32 cellular contexts compared by ENCODE assay signal in genomic region chr16:21338537-21339268, GRCh38.
A peak's percentile ranks its signal among the peaks of the same experiment; 100 is the strongest.
DNase-seq lines count a peak whose midpoint lies in the region; ATAC-seq and FAIRE-seq lines count a peak whose summit lies in the region.
"Had no signal": no experiment of that assay in that cellular context is flagged by ENCODE, and none has a peak within 500 bp of the region (broad histone marks: within the 10 kb centered on the region; RNA-seq: fewer than 3 reads in every experiment).

No MANE protein-coding gene starts in this region.

- H3K4me1 Mint-ChIP-seq in activated naive CD4-positive, alpha-beta T cell treated with anti-CD3 and anti-CD28 coated beads, Interleukin-2, amount 10 ng/mL, durations not matched to agents 7 days and 5 days: no peaks in the 10 kb centered on the region
- H3K4me1 Mint-ChIP-seq: activated naive CD4-positive, alpha-beta T cell treated with anti-CD3 and anti-CD28 coated beads, Interleukin-2, amount 50 U/mL, for 24 hours; immature natural killer cell had no signal

- no peak for FAIRE-seq in small intestine (lab: Jason Lieb, UNC)
- FAIRE-seq: GM12892 had no signal

- H3K27ac ChIP-seq in small intestine (ENCODE audit: low read depth in 1 of 2, low read length in 1 of 2): no peak overlapping the region
- H3K27ac ChIP-seq: BLaER1, parathyroid adenoma, right atrium auricular region, spleen, tibial artery, VCaP had no signal

- WGBS in small intestine, 3 donors: 80 to 84% (median 81%) methylated on average over 6 of the region's 6 CpGs

- H3K36me3 Mint-ChIP-seq in activated naive CD4-positive, alpha-beta T cell treated with anti-CD3 and anti-CD28 coated beads, Interleukin-2, amount 50 U/mL, for 72 hours: peaks cover 0 to 5% of the 10 kb centered on the region in 2 donors
- no peaks in the 10 kb centered on the region for H3K36me3 Mint-ChIP-seq in activated naive CD4-positive, alpha-beta T cell treated with anti-CD3 and anti-CD28 coated beads, Interleukin-2, amount 10 ng/mL, durations not matched to agents 7 days and 5 days
- H3K36me3 Mint-ChIP-seq: immature natural killer cell had no signal

- no peaks in the 10 kb centered on the region for H3K27me3 ChIP-seq in small intestine (ENCODE audit: control insufficient read depth in 2 of 2, insufficient read depth in 2 of 2, low read length in 2 of 2)
- H3K27me3 ChIP-seq: BLaER1, MG63, Peyer's patch, right atrium auricular region, spleen, tibial artery had no signal

- peak; percentile 48 to 90 for ATAC-seq in activated naive CD4-positive, alpha-beta T cell treated with anti-CD3 and anti-CD28 coated beads, Interleukin-2, amount 50 U/mL, for 72 hours

- H3K36me3 ChIP-seq in small intestine (ENCODE audit: control insufficient read depth in 2 of 2, insufficient read depth in 2 of 2, low read length in 2 of 2): no peaks in the 10 kb centered on the region
- H3K36me3 ChIP-seq: BLaER1, MG63, right atrium auricular region, spleen had no signal

- no peaks in the 10 kb centered on the region for H3K9me3 Mint-ChIP-seq in activated naive CD4-positive, alpha-beta T cell treated with anti-CD3 and anti-CD28 coated beads, Interleukin-2, amount 50 U/mL, for 72 hours
- H3K9me3 Mint-ChIP-seq in activated naive CD4-positive, alpha-beta T cell treated with anti-CD3 and anti-CD28 coated beads, Interleukin-2, amount 10 ng/mL, durations not matched to agents 7 days and 5 days: peaks cover under 1% of the 10 kb centered on the region
- H3K9me3 Mint-ChIP-seq: activated naive CD4-positive, alpha-beta T cell treated with anti-CD3 and anti-CD28 coated beads, Interleukin-2, amount 50 U/mL, for 24 hours; activated T-helper 2 cell treated with anti-CD3 and anti-CD28 coated beads, Interferon-gamma antibody, Interleukin-2, Interleukin-4, amounts not matched to agents 10 μg/mL and 5 μg/mL and 100 μg/mL, durations not matched to agents 14 hours and 24 hours and 36 hours; immature natural killer cell had no signal

- H3K4me3 ChIP-seq in small intestine (ENCODE audit: low read depth in 1 of 2, low read length in 2 of 2): no peak overlapping the region
- H3K4me3 ChIP-seq: BLaER1, MG63, Peyer's patch, right atrium auricular region, spleen, tibial artery had no signal

- no peak overlapping the region for H3K4me3 Mint-ChIP-seq in activated naive CD4-positive, alpha-beta T cell treated with anti-CD3 and anti-CD28 coated beads, Interleukin-2, amount 10 ng/mL, durations not matched to agents 7 days and 5 days
- H3K4me3 Mint-ChIP-seq: activated naive CD4-positive, alpha-beta T cell treated with anti-CD3 and anti-CD28 coated beads, Interleukin-2, amount 50 U/mL, for 24 hours; immature natural killer cell had no signal

- CTCF ChIA-PET in activated naive CD4-positive, alpha-beta T cell treated with anti-CD3 and anti-CD28 coated beads, Interleukin-2, amount 10 ng/mL, durations not matched to agents 7 days and 5 days (lab: Charles Lee): no interaction called here

- DNase-seq in activated naive CD4-positive, alpha-beta T cell treated with anti-CD3 and anti-CD28 coated beads, Interleukin-2, amount 50 U/mL, for 72 hours (ENCODE audit: low spot score in 2 of 2): no peak
- DNase-seq in activated naive CD4-positive, alpha-beta T cell treated with anti-CD3 and anti-CD28 coated beads, Interleukin-2, amount 10 ng/mL, durations not matched to agents 7 days and 5 days: no peak
- DNase-seq in M059J (ENCODE audit: low read depth) (peak; percentile 4), amniotic epithelial cell (ENCODE audit: low read depth) (peak; percentile 20), small intestine (peak; percentile 4), AG08395 (ENCODE audit: low spot score) (no peak), SW 1271 (lab: John Stamatoyannopoulos, UW) (no peak)
- DNase-seq: activated CD4-positive, alpha-beta T cell treated with anti-CD3 and anti-CD28 coated beads for 48 hours; aorta; DMS53; effector CD4-positive, alpha-beta T cell; H7; hypothalamus; immature natural killer cell; KBM-7; MG63; NCI-H1105 treated with DMSO at 0.1 percent for 48 hours; NCI-H1930; NCI-H510A treated with DMSO at 0.1 percent for 48 hours; Peyer's patch; SHP77 treated with DMSO at 0.1 percent for 48 hours; spleen; stimulated activated CD4-positive, alpha-beta T cell treated with anti-CD3 and anti-CD28 coated beads, Interleukin-2, amount 100 ng/mL, for 24 hours; stimulated activated CD8-positive, alpha-beta memory T cell treated with anti-CD3 and anti-CD28 coated beads, Interleukin-4, amount 100 ng/mL, for 48 hours; tibial artery had no signal

- H3K9me3 ChIP-seq in small intestine (ENCODE audit: control insufficient read depth, low read depth): no peaks in the 10 kb centered on the region
- H3K9me3 ChIP-seq: BLaER1, MG63, Peyer's patch, right atrium auricular region, spleen, tibial artery had no signal

- no peak overlapping the region for H3K27ac Mint-ChIP-seq in activated naive CD4-positive, alpha-beta T cell treated with anti-CD3 and anti-CD28 coated beads, Interleukin-2, amount 50 U/mL, for 72 hours
- H3K27ac Mint-ChIP-seq in activated naive CD4-positive, alpha-beta T cell treated with anti-CD3 and anti-CD28 coated beads, Interleukin-2, amount 10 ng/mL, durations not matched to agents 7 days and 5 days: no peak overlapping the region
- H3K27ac Mint-ChIP-seq: activated naive CD4-positive, alpha-beta T cell treated with anti-CD3 and anti-CD28 coated beads, Interleukin-2, amount 50 U/mL, for 24 hours; activated T-helper 2 cell treated with anti-CD3 and anti-CD28 coated beads, Interferon-gamma antibody, Interleukin-2, Interleukin-4, amounts not matched to agents 10 μg/mL and 5 μg/mL and 100 μg/mL, durations not matched to agents 14 hours and 24 hours and 36 hours; immature natural killer cell had no signal

- H3K27me3 Mint-ChIP-seq in activated naive CD4-positive, alpha-beta T cell treated with anti-CD3 and anti-CD28 coated beads, Interleukin-2, amount 10 ng/mL, durations not matched to agents 7 days and 5 days: peaks cover 11% of the 10 kb centered on the region

- H3K4me1 ChIP-seq in small intestine (ENCODE audit: control insufficient read depth in 2 of 2, insufficient read depth in 1 of 2, low read depth in 1 of 2, low read length in 1 of 2): no peaks in the 10 kb centered on the region
- H3K4me1 ChIP-seq: BLaER1, parathyroid adenoma, right atrium auricular region, spleen, tibial artery had no signal

Comparison
In these comparisons a context has a peak if more than half of its experiments do, and no peak if none do; other contexts are left out.
1. DNase-seq: peak in M059J (single experiment), amniotic epithelial cell (single experiment) and small intestine (single experiment); none in activated naive CD4-positive, alpha-beta T cell treated with anti-CD3 and anti-CD28 coated beads, Interleukin-2, amount 50 U/mL, for 72 hours (0 of 2), activated naive CD4-positive, alpha-beta T cell treated with anti-CD3 and anti-CD28 coated beads, Interleukin-2, amount 10 ng/mL, durations not matched to agents 7 days and 5 days (single experiment), AG08395 (single experiment) and SW 1271 (0 of 2).